ENCODE assay signal across 26 cellular contexts in the genomic region with DNA sequence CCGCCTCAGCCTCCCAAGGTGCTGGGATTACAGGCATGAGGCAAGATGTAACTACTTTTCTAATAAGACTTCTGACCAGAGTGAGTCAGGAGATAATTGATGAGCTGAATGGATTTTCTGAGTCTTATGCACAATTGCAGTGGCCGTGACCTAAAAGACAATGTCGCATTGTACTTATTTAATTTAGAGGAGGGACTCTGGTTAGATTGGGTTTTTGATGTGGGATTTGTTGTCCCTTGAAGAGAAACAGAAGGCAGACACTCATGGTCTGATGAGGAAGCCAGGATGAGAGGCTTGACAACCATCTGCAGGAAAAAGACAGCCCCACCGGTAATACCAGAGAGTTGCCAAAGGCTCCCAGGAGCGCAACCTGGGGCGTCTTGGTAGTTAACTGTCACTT.
"Had no signal": no experiment of that assay in that cellular context is flagged by ENCODE, and none has a peak within 500 bp of the region (broad histone marks: within the 10 kb centered on the region; RNA-seq: fewer than 3 reads in every experiment).

No MANE protein-coding gene starts in this region.

- H3K36me3 ChIP-seq: SJCRH30 had no signal

- DNase-seq: activated CD4-positive, alpha-beta T cell treated with anti-CD3 and anti-CD28 coated beads for 36 hours; activated CD4-positive, alpha-beta T cell treated with anti-CD3 and anti-CD28 coated beads, Interleukin-2, amount 10 ng/mL, durations not matched to agents 7 days and 5 days; activated CD4-positive, alpha-beta T cell treated with anti-CD3 and anti-CD28 coated beads, Interleukin-2, amount 50 U/mL, for 48 hours; activated CD8-positive, alpha-beta T cell treated with anti-CD3 and anti-CD28 coated beads, Interleukin-2, amount 10 ng/mL, durations not matched to agents 7 days and 5 days; activated gamma-delta T cell; activated naive CD4-positive, alpha-beta T cell treated with Interleukin-2 at 50 U/mL for 16 hours; activated T-cell treated with anti-CD3 and anti-CD28 coated beads, Interleukin-2, amount 50 U/mL, for 24 hours; anterior cingulate cortex; caudate nucleus; cerebellar nuclear complex; KG1; MM.1S; NCI-H1092; NCI-H1694; NCI-H1930; NCI-H2081 treated with DMSO at 0.1 percent for 48 hours; NCI-H2171; NCI-H510A; NCI-H526; NCI-H774; SHP77; SJCRH30 had no signal

- ATAC-seq: activated CD4-positive, alpha-beta T cell treated with anti-CD3 and anti-CD28 coated beads for 36 hours; activated CD4-positive, CD25-positive, alpha-beta regulatory T cell treated with anti-CD3 and anti-CD28 coated beads, Interleukin-2, amount 50 U/mL, for 24 hours; activated CD8-positive, alpha-beta T cell treated with anti-CD3 and anti-CD28 coated beads, Interleukin-2, amount 10 ng/mL, durations not matched to agents 7 days and 5 days; Panc1; WTC11 had no signal

- H3K4me3 ChIP-seq: SJCRH30, SK-N-MC had no signal

- H3K27ac ChIP-seq: SJCRH30, SK-N-MC had no signal
